ENCODE assay signal across 8 cellular contexts in the genomic region with DNA sequence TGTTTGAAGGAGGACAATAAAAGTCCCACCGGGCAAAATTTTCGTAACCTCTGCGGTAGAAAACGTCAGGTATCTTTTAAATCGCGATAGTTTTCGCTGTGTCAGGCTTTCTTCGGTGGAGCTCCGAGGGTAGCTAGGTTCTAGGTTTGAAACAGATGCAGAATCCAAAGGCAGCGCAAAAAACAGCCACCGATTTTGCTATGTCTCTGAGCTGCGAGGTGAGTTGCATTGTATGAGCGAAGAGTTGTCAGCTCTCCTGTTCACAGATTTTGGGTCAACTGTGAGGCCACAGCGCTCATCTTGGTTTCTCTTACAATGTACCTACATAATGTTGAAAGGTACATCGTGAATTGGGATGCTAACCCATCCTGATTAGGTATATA. TPM values are rescaled to one million over a fixed set of nuclear protein-coding genes. Genes with fewer than 3 reads are reported as not detected.
DNase-seq lines count a peak whose midpoint lies in the region; ATAC-seq and TF ChIP-seq lines count a peak whose summit lies in the region.

No MANE protein-coding gene starts in this region.

- H3K4me3 ChIP-seq in GM12865 (ENCODE audit: low read depth, low read length) = peak overlapping the region; percentile 94
- peak overlapping the region; percentile 55 to 80 (median 76) for H3K4me3 ChIP-seq in breast epithelium
- H3K4me3 ChIP-seq in suprapubic skin = peak overlapping the region; percentile 62

- no peak for TF ChIP-seq POLR2A in breast epithelium (IDR thresholded peaks at IDR 0.05)
- no peak for TF ChIP-seq POLR2A in suprapubic skin (IDR thresholded peaks at IDR 0.05)

- intact Hi-C loops in breast epithelium (cut with DNase I; ENCODE audit: low total_unique reads) = no loop called here

- no peaks in the 10 kb centered on the region for H3K9me3 ChIP-seq in breast epithelium
- no peaks in the 10 kb centered on the region for H3K9me3 ChIP-seq in suprapubic skin

- TF ChIP-seq EP300 in suprapubic skin (IDR thresholded peaks at IDR 0.05) = no peak

- H3K27ac ChIP-seq in breast epithelium (peak overlapping the region; percentile 96 to 99), suprapubic skin (peak overlapping the region; percentile 97)

- no peak for ATAC-seq in GM21526 (IDR thresholded peaks at IDR 0.05; ENCODE audit: low FRiP score, unreplicated experiment)
- ATAC-seq in GM18502 (IDR thresholded peaks at IDR 0.05; ENCODE audit: poor library complexity, unreplicated experiment) = no peak
- ATAC-seq in HG03565 (IDR thresholded peaks at IDR 0.05; ENCODE audit: unreplicated experiment) = no peak

- TF ChIP-seq CTCF in GM12865 (IDR thresholded peaks at IDR 0.05; ENCODE audit: insufficient read depth, low read depth, low read length, missing control alignments) (no peak), breast epithelium (IDR thresholded peaks at IDR 0.05) (no peak), suprapubic skin (IDR thresholded peaks at IDR 0.05) (no peak)

- DNase-seq in GM12865 (ENCODE audit: low read depth) = peak; percentile 45
- peak; percentile 76 for DNase-seq in OCI-M1 (lab: John Stamatoyannopoulos, UW)
- DNase-seq in breast epithelium (ENCODE audit: low spot score in 2 of 2) = peak in 1 of 2 donors; percentile 37
- peak; percentile 65 for DNase-seq in left kidney (ENCODE audit: low read depth, low spot score)
- DNase-seq in suprapubic skin (ENCODE audit: low spot score in 2 of 2) = no peak

- H3K27me3 ChIP-seq in breast epithelium (no peaks in the 10 kb centered on the region), suprapubic skin (no peaks in the 10 kb centered on the region)

- peaks cover 0 to 8% of the 10 kb centered on the region in 2 donors for H3K4me1 ChIP-seq in breast epithelium
- peaks cover 40% of the 10 kb centered on the region for H3K4me1 ChIP-seq in suprapubic skin

- H3K36me3 ChIP-seq in breast epithelium = no peaks in the 10 kb centered on the region
- no peaks in the 10 kb centered on the region for H3K36me3 ChIP-seq in suprapubic skin

- under 1% methylated on average over 15 of the region's 15 CpGs for WGBS in suprapubic skin

RNA-seq across cellular contexts. Expression of gene CLCN3, which starts 0.5 kb away (rescaled TPM):
- total RNA-seq in breast epithelium (10 to 100 TPM; 26.4 to 65.7 (median 32.8) TPM), suprapubic skin (10 to 100 TPM; 43.7 to 58.5 (median 51.7) TPM)

RNA-seq across cellular contexts. Expression of gene NEK1, which starts 8.5 kb away (rescaled TPM):
- 10 to 100 TPM; 14.4 to 18.1 (median 14.7) TPM for total RNA-seq in breast epithelium
- 10 to 100 TPM in 1 of 4 donors, 1 to 10 TPM in 3; 6.0 to 11.1 (median 6.7) TPM for total RNA-seq in suprapubic skin

Comparison
In these comparisons a context has a peak if more than half of its experiments do, and no peak if none do; other contexts are left out.
1. DNase-seq: peak in GM12865 (single experiment), OCI-M1 (single experiment) and left kidney (single experiment); none in suprapubic skin (0 of 2).
2. Peak in every context shown above with its lines, with median percentiles within 50 percentile points of each other: H3K4me3 ChIP-seq.